ENCODE assay signal across 8 cellular contexts in genomic region chr9:111661150-111661801, GRCh38. TPM values are rescaled to one million over a fixed set of nuclear protein-coding genes. Genes with fewer than 3 reads are reported as not detected.
A peak's percentile ranks its signal among the peaks of the same experiment; 100 is the strongest.
DNase-seq lines count a peak whose midpoint lies in the region; ATAC-seq and TF ChIP-seq lines count a peak whose summit lies in the region.

TSS of gene GNG10 (plus strand) at chr9:111661605. CDS start at chr9:111661635, 30 bp downstream.

- H3K27me3 ChIP-seq in DND-41 (ENCODE audit: insufficient read depth, low read length, poor library complexity) (no peaks in the 10 kb centered on the region), HUES6 (ENCODE audit: control insufficient read depth, insufficient read depth, low read length) (peaks cover 5% of the 10 kb centered on the region; the same call in 1 of the 2 replicates), parathyroid adenoma (ENCODE audit: control insufficient read depth, insufficient read depth, low read length) (no peaks in the 10 kb centered on the region), thyroid gland (no peaks in the 10 kb centered on the region)

- H3K4me1 Mint-ChIP-seq in activated naive CD8-positive, alpha-beta T cell treated with anti-CD3 and anti-CD28 coated beads for 36 hours, result peaks cover 23% of the 10 kb centered on the region

- TF ChIP-seq CTCF in DND-41 (IDR thresholded peaks at IDR 0.05; ENCODE audit: borderline replicate concordance, extremely low read depth, low read length, poor library complexity, severe bottlenecking) (no peak), parathyroid adenoma (IDR thresholded peaks at IDR 0.05) (no peak), thyroid gland (IDR thresholded peaks at IDR 0.05) (no peak)

- peaks cover 17% of the 10 kb centered on the region for H3K79me2 ChIP-seq in DND-41 (ENCODE audit: insufficient read depth, low read length)
- peaks cover 2% of the 10 kb centered on the region for H3K79me2 ChIP-seq in parathyroid adenoma

- H3K9me3 ChIP-seq in DND-41 (ENCODE audit: insufficient read depth, low read length, severe bottlenecking) (no peaks in the 10 kb centered on the region), HUES6 (ENCODE audit: control insufficient read depth, insufficient read depth, low read depth, low read length) (no peaks in the 10 kb centered on the region), parathyroid adenoma (ENCODE audit: control insufficient read depth, low read length) (no peaks in the 10 kb centered on the region), thyroid gland (no peaks in the 10 kb centered on the region)

- H3K27me3 Mint-ChIP-seq in activated naive CD8-positive, alpha-beta T cell treated with anti-CD3 and anti-CD28 coated beads for 36 hours, result no peaks in the 10 kb centered on the region

- peak within 1 kb of the TSS; percentile 80 for H2AFZ ChIP-seq in DND-41 (ENCODE audit: low read depth, low read length)
- H2AFZ ChIP-seq in parathyroid adenoma, result peak within 1 kb of the TSS; percentile 89

- peak within 1 kb of the TSS; percentile 90 for H3K4me3 Mint-ChIP-seq in activated naive CD8-positive, alpha-beta T cell treated with anti-CD3 and anti-CD28 coated beads for 36 hours

- DNase-seq in DND-41 (peak; percentile 70), Right ventricle myocardium superior (peak; percentile 81), thyroid gland (peak; percentile 52 to 58)
- DNase-seq in activated naive CD8-positive, alpha-beta T cell treated with anti-CD3 and anti-CD28 coated beads for 36 hours, result peak; percentile 83

- peak in 1 of 2 donors; percentile 70 for TF ChIP-seq POLR2A in thyroid gland (IDR thresholded peaks at IDR 0.05)

- H3K36me3 ChIP-seq in DND-41 (ENCODE audit: insufficient read depth, low read length), result no peaks in the 10 kb centered on the region
- H3K36me3 ChIP-seq in HUES6 (ENCODE audit: control insufficient read depth, insufficient read depth, low read length), result no peaks in the 10 kb centered on the region
- no peaks in the 10 kb centered on the region for H3K36me3 ChIP-seq in parathyroid adenoma (ENCODE audit: control insufficient read depth, insufficient read depth, low read length)
- H3K36me3 ChIP-seq in thyroid gland, result no peaks in the 10 kb centered on the region

- H3K36me3 Mint-ChIP-seq in activated naive CD8-positive, alpha-beta T cell treated with anti-CD3 and anti-CD28 coated beads for 36 hours, result peaks cover 7% of the 10 kb centered on the region

- H3K4me3 ChIP-seq in DND-41 (ENCODE audit: low read depth in 1 of 2, low read length in 2 of 2) (peak within 1 kb of the TSS; percentile 45 to 78; a peak in 3 of 4 replicates), HUES6 (ENCODE audit: low read depth, low read length) (peak within 1 kb of the TSS; percentile 95), parathyroid adenoma (ENCODE audit: low read depth, low read length) (peak within 1 kb of the TSS; percentile 59), thyroid gland (replicated peaks in 1 of 3) (peak within 1 kb of the TSS; percentile 27 to 63 (median 61))

- intact Hi-C loops in Right ventricle myocardium superior (cut with DNase I) (no loop called here), thyroid gland (cut with DNase I) (no loop called here)

- ATAC-seq in DND-41 (ENCODE audit: insufficient read depth, low read depth), result peak; percentile 96
- peak; percentile 83 for ATAC-seq in GM21423 (IDR thresholded peaks at IDR 0.05; ENCODE audit: unreplicated experiment)
- ATAC-seq in SK-N-SH treated with all-trans-retinoic acid at 6 μM for 48 hours, result peak; percentile 96
- peak; percentile 98 for ATAC-seq in Right ventricle myocardium superior (ENCODE audit: poor library complexity)

- no peaks in the 10 kb centered on the region for H3K9me3 Mint-ChIP-seq in activated naive CD8-positive, alpha-beta T cell treated with anti-CD3 and anti-CD28 coated beads for 36 hours

- H3K27ac ChIP-seq in DND-41 (ENCODE audit: low read length) (peak within 1 kb of the TSS; percentile 52), HUES6 (ENCODE audit: low read depth, low read length) (no peak within 1 kb of the TSS; the same call in 1 of the 2 replicates), parathyroid adenoma (peak within 1 kb of the TSS; percentile 63), thyroid gland (peak within 1 kb of the TSS; percentile 45 to 78 (median 69))

- H3K9ac ChIP-seq in DND-41 (ENCODE audit: low read depth, low read length) (peak within 1 kb of the TSS; percentile 74), HUES6 (ENCODE audit: low read length) (peak within 1 kb of the TSS; percentile 78), parathyroid adenoma (no peak within 1 kb of the TSS)

- 1 to 2% methylated on average over 12 to 30 of the region's 61 CpGs for WGBS in thyroid gland, 2 donors

- peaks cover 26% of the 10 kb centered on the region for H3K4me1 ChIP-seq in DND-41 (ENCODE audit: insufficient read depth, low read length)
- peaks cover 15% of the 10 kb centered on the region for H3K4me1 ChIP-seq in HUES6 (ENCODE audit: control insufficient read depth, insufficient read depth, low read length)
- peaks cover 4% of the 10 kb centered on the region for H3K4me1 ChIP-seq in parathyroid adenoma
- peaks cover 0 to 4% of the 10 kb centered on the region in 2 donors for H3K4me1 ChIP-seq in thyroid gland

- H3K4me2 ChIP-seq in DND-41 (ENCODE audit: insufficient read depth, low read length) (peak within 1 kb of the TSS; percentile 91), parathyroid adenoma (ENCODE audit: low read length) (peak within 1 kb of the TSS; percentile 87)

- H4K20me1 ChIP-seq in DND-41 (ENCODE audit: insufficient read depth, low read length), result no peaks in the 10 kb centered on the region

- peak within 1 kb of the TSS; percentile 90 for H3K27ac Mint-ChIP-seq in activated naive CD8-positive, alpha-beta T cell treated with anti-CD3 and anti-CD28 coated beads for 36 hours

TF ChIP-seq in SK-N-SH treated with all-trans-retinoic acid at 6 μM for 48 hours, 23 proteins besides CTCF, POLR2A, EP300 and RAD21:
- no peak for TF ChIP-seq RARB (CRISPR knock-in tag; IDR thresholded peaks at IDR 0.05)
- no peak for TF ChIP-seq ZFP3 (CRISPR knock-in tag; IDR thresholded peaks at IDR 0.05)
- no peak for TF ChIP-seq TCF4 (CRISPR knock-in tag; IDR thresholded peaks at IDR 0.05; ENCODE audit: borderline replicate concordance)
- TF ChIP-seq GLIS3 (CRISPR knock-in tag; IDR thresholded peaks at IDR 0.05), result no peak
- no peak for TF ChIP-seq CREB5 (CRISPR knock-in tag; IDR thresholded peaks at IDR 0.05; ENCODE audit: low read depth)
- TF ChIP-seq CSDC2 (CRISPR knock-in tag; IDR thresholded peaks at IDR 0.05), result no peak
- no peak for TF ChIP-seq ARNTL (CRISPR knock-in tag; IDR thresholded peaks at IDR 0.05; ENCODE audit: borderline replicate concordance, low read depth)
- no peak for TF ChIP-seq ZFP30 (CRISPR knock-in tag; IDR thresholded peaks at IDR 0.05)
- TF ChIP-seq ZC3H10 (CRISPR knock-in tag; IDR thresholded peaks at IDR 0.05), result no peak
- TF ChIP-seq CSRNP3 (CRISPR knock-in tag; IDR thresholded peaks at IDR 0.05), result no peak
- TF ChIP-seq OSR1 (CRISPR knock-in tag; IDR thresholded peaks at IDR 0.05), result no peak
- no peak for TF ChIP-seq SNAI2 (CRISPR knock-in tag; IDR thresholded peaks at IDR 0.05)
- no peak for TF ChIP-seq POU6F1 (CRISPR knock-in tag; IDR thresholded peaks at IDR 0.05; ENCODE audit: borderline replicate concordance, low read depth)
TF ChIP-seq in SK-N-SH treated with all-trans-retinoic acid at 6 μM for 48 hours: peak in this region for 0.

RNA-seq across cellular contexts. Expression of gene GNG10, which starts in this region (rescaled TPM):
- 10 to 100 TPM; 25.4 to 26.0 TPM for total RNA-seq in activated naive CD8-positive, alpha-beta T cell treated with anti-CD3 and anti-CD28 coated beads for 36 hours
- total RNA-seq in Right ventricle myocardium superior (25.3 TPM), thyroid gland (10 to 100 TPM; 44.8 to 57.3 (median 53.5) TPM)
